ENCODE assay signal across 8 cellular contexts in the genomic region with DNA sequence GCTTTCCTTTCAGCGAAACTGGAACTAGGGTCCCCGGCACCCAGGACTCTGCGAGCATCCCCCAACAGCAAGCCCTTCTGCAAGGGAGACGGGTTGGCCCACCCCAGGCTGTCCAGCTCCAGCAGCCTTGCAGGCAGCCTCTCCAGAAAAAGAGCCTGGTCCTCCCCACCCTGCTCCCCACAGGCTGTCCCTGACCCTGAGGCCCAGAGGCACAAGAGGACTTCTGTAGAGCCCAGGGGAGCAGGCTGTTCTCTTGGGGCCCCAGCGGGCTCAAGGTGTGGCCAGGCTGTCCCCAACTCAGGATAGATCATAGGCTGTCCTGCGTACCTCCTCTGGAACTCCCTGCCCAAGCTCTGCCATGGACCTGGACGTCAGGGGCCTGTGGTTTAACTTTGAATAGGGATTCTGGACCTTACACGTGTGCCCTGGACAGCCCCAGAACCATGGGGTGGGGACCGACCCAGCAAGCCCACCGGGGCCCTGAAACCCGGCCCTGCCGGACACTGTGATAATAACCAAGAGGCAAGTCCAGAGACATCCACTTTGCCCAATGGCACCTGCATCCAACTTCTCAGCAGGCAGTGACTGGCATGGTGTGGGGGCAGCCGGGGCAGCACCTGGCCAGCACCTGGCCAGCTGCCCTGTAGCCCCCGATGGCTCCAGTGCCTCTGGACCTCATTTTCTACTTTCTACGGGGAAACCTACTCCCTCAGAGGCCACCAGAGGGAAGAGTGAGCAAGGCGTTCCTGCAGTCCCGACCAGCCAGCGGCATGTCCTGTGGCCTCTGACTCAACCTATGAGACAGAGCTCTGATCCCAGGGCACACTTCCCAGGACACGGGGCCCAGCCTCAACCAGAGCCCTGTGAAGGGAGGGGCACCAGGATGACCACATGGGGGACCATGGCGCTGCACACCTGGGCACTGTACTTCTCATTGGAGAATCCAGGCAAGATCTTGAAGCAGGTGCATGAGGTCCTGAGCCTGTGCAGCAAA. TPM values are rescaled to one million over a fixed set of nuclear protein-coding genes. Genes with fewer than 3 reads are reported as not detected.
DNase-seq lines count a peak whose midpoint lies in the region; TF ChIP-seq lines count a peak whose summit lies in the region.

No MANE protein-coding gene starts in this region.

- DNase-seq in ACHN (peak; percentile 68), GOT3 (lab: John Stamatoyannopoulos, UW) (peak; percentile 55), SW 1271 (lab: John Stamatoyannopoulos, UW) (peak; percentile 23 to 56), glomerular visceral epithelial cell (ENCODE audit: extremely low spot score) (peak; percentile 76), type B pancreatic cell (ENCODE audit: extremely low spot score, unreplicated experiment) (no peak), germinal center (ENCODE audit: low spot score) (no peak)
- no peak for DNase-seq in activated CD4-positive, alpha-beta T cell treated with anti-CD3 and anti-CD28 coated beads, Interleukin-2, amount 10 ng/mL, durations not matched to agents 7 days and 5 days
- DNase-seq in NK-92 treated with Interleukin-12 subunit alpha and Interleukin-12 subunit beta, amount 100 ng/mL, for 24 hours (lab: John Stamatoyannopoulos, UW) = no peak

- no peak overlapping the region for H3K27ac Mint-ChIP-seq in type B pancreatic cell
- no peak overlapping the region for H3K27ac Mint-ChIP-seq in activated CD4-positive, alpha-beta T cell treated with anti-CD3 and anti-CD28 coated beads, Interleukin-2, amount 10 ng/mL, durations not matched to agents 7 days and 5 days

- H3K9me3 Mint-ChIP-seq in type B pancreatic cell = no peaks in the 10 kb centered on the region
- H3K9me3 Mint-ChIP-seq in activated CD4-positive, alpha-beta T cell treated with anti-CD3 and anti-CD28 coated beads, Interleukin-2, amount 10 ng/mL, durations not matched to agents 7 days and 5 days = no peaks in the 10 kb centered on the region

- no peak overlapping the region for H3K4me3 Mint-ChIP-seq in type B pancreatic cell
- H3K4me3 Mint-ChIP-seq in activated CD4-positive, alpha-beta T cell treated with anti-CD3 and anti-CD28 coated beads, Interleukin-2, amount 10 ng/mL, durations not matched to agents 7 days and 5 days = no peak overlapping the region

- TF ChIP-seq CTCF in type B pancreatic cell (conservative IDR thresholded peaks at IDR 0.05) = peak; percentile 45

- no peaks in the 10 kb centered on the region for H3K4me1 Mint-ChIP-seq in type B pancreatic cell (ENCODE audit: unreplicated experiment)
- no peaks in the 10 kb centered on the region for H3K4me1 Mint-ChIP-seq in activated CD4-positive, alpha-beta T cell treated with anti-CD3 and anti-CD28 coated beads, Interleukin-2, amount 10 ng/mL, durations not matched to agents 7 days and 5 days

- CTCF ChIA-PET in activated CD4-positive, alpha-beta T cell treated with anti-CD3 and anti-CD28 coated beads, Interleukin-2, amount 10 ng/mL, durations not matched to agents 7 days and 5 days (lab: Charles Lee) = interaction anchor here (1.2 kb wide), 1 partner anchor 24 kb away, joined by 3 read pairs; no protein-coding TSS in a partner anchor

- H3K36me3 Mint-ChIP-seq in type B pancreatic cell = no peaks in the 10 kb centered on the region
- no peaks in the 10 kb centered on the region for H3K36me3 Mint-ChIP-seq in activated CD4-positive, alpha-beta T cell treated with anti-CD3 and anti-CD28 coated beads, Interleukin-2, amount 10 ng/mL, durations not matched to agents 7 days and 5 days (ENCODE audit: low read depth)

- H3K27me3 Mint-ChIP-seq in type B pancreatic cell = peaks cover 4% of the 10 kb centered on the region
- H3K27me3 Mint-ChIP-seq in activated CD4-positive, alpha-beta T cell treated with anti-CD3 and anti-CD28 coated beads, Interleukin-2, amount 10 ng/mL, durations not matched to agents 7 days and 5 days = no peaks in the 10 kb centered on the region

- in situ Hi-C loops in ACHN (cut with HindIII; ENCODE audit: low pct_ligation_motif_present, low pct_unique_long_range_greater_than_20kb, low sequenced_read_pairs) = no loop called here

- POLR2A ChIA-PET in activated CD4-positive, alpha-beta T cell treated with anti-CD3 and anti-CD28 coated beads, Interleukin-2, amount 10 ng/mL, durations not matched to agents 7 days and 5 days (lab: Charles Lee) = no interaction called here

RNA-seq across cellular contexts. Expression of a gene that starts 50.9 kb away (rescaled TPM):
- 425 and 472 TPM in 2 replicates for total RNA-seq in type B pancreatic cell (ENCODE audit: low replicate concordance)
- 100 to 1,000 TPM; 422 to 485 TPM for total RNA-seq in activated CD4-positive, alpha-beta T cell treated with anti-CD3 and anti-CD28 coated beads, Interleukin-2, amount 10 ng/mL, durations not matched to agents 7 days and 5 days

Comparison
In these comparisons a context has a peak if more than half of its experiments do, and no peak if none do; other contexts are left out.
1. DNase-seq: peak in ACHN (single experiment), GOT3 (single experiment), SW 1271 (2 of 2) and glomerular visceral epithelial cell (single experiment); none in type B pancreatic cell (single experiment), germinal center (single experiment), activated CD4-positive, alpha-beta T cell treated with anti-CD3 and anti-CD28 coated beads, Interleukin-2, amount 10 ng/mL, durations not matched to agents 7 days and 5 days (single experiment) and NK-92 treated with Interleukin-12 subunit alpha and Interleukin-12 subunit beta, amount 100 ng/mL, for 24 hours (single experiment).